1 cellular context compared by ENCODE assay signal in the genomic region with DNA sequence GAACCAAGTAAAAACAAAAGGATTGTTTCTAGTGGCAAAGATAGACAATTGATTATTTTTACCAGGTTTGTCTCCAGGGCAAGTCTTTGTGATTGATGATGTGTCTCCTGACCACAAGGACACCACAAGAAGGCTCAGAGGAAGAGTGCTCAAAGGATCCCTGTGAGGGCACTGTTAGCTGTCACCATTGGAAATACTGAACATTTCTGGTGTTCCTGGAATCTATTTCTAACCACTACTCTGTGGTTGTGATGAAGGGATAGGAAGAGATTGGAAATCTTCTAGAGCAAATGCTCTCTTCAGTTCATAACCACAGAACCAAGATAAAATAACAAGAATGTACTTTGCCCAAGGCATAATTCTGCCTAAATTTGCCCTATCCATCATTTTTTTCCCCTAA.
TF ChIP-seq lines count a peak whose summit lies in the region.

No MANE protein-coding gene starts in this region.

TF ChIP-seq in K562, 482 proteins besides CTCF, POLR2A, EP300 and RAD21:
- TF ChIP-seq MYC (IDR thresholded peaks at IDR 0.05; ENCODE audit: low read depth, low read length) = 0 out of 2 replicates have a peak, but pooled peaks have one; percentile 20
- TF ChIP-seq MYC (CRISPR knock-in tag; IDR thresholded peaks at IDR 0.05; ENCODE audit: borderline replicate concordance, low read depth) = no peak
- no peak for TF ChIP-seq RFX1 (IDR thresholded peaks at IDR 0.05)
- no peak for TF ChIP-seq ZNF253 (CRISPR knock-in tag; conservative IDR thresholded peaks at IDR 0.05)
- TF ChIP-seq, protein P1, sequence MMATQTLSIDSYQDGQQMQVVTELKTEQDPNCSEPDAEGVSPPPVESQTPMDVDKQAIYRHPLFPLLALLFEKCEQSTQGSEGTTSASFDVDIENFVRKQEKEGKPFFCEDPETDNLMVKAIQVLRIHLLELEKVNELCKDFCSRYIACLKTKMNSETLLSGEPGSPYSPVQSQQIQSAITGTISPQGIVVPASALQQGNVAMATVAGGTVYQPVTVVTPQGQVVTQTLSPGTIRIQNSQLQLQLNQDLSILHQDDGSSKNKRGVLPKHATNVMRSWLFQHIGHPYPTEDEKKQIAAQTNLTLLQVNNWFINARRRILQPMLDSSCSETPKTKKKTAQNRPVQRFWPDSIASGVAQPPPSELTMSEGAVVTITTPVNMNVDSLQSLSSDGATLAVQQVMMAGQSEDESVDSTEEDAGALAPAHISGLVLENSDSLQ (IDR thresholded peaks at IDR 0.05) = peak; percentile 62
- TF ChIP-seq PURB (CRISPR knock-in tag; IDR thresholded peaks at IDR 0.05; ENCODE audit: low read depth) = no peak
- TF ChIP-seq, protein P2, sequence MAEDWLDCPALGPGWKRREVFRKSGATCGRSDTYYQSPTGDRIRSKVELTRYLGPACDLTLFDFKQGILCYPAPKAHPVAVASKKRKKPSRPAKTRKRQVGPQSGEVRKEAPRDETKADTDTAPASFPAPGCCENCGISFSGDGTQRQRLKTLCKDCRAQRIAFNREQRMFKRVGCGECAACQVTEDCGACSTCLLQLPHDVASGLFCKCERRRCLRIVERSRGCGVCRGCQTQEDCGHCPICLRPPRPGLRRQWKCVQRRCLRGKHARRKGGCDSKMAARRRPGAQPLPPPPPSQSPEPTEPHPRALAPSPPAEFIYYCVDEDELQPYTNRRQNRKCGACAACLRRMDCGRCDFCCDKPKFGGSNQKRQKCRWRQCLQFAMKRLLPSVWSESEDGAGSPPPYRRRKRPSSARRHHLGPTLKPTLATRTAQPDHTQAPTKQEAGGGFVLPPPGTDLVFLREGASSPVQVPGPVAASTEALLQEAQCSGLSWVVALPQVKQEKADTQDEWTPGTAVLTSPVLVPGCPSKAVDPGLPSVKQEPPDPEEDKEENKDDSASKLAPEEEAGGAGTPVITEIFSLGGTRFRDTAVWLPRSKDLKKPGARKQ (CRISPR knock-in tag; IDR thresholded peaks at IDR 0.05) = no peak
- TF ChIP-seq ZNF785 (CRISPR knock-in tag; IDR thresholded peaks at IDR 0.05) = no peak
- TF ChIP-seq NR1H2 (CRISPR knock-in tag; IDR thresholded peaks at IDR 0.05) = no peak
- TF ChIP-seq SMARCB1 (IDR thresholded peaks at IDR 0.05; ENCODE audit: insufficient read length, low read depth) = no peak
- TF ChIP-seq, protein P3, sequence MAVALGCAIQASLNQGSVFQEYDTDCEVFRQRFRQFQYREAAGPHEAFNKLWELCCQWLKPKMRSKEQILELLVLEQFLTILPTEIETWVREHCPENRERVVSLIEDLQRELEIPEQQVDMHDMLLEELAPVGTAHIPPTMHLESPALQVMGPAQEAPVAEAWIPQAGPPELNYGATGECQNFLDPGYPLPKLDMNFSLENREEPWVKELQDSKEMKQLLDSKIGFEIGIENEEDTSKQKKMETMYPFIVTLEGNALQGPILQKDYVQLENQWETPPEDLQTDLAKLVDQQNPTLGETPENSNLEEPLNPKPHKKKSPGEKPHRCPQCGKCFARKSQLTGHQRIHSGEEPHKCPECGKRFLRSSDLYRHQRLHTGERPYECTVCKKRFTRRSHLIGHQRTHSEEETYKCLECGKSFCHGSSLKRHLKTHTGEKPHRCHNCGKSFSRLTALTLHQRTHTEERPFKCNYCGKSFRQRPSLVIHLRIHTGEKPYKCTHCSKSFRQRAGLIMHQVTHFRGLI (CRISPR knock-in tag; IDR thresholded peaks at IDR 0.05) = no peak
- TF ChIP-seq, protein P4, sequence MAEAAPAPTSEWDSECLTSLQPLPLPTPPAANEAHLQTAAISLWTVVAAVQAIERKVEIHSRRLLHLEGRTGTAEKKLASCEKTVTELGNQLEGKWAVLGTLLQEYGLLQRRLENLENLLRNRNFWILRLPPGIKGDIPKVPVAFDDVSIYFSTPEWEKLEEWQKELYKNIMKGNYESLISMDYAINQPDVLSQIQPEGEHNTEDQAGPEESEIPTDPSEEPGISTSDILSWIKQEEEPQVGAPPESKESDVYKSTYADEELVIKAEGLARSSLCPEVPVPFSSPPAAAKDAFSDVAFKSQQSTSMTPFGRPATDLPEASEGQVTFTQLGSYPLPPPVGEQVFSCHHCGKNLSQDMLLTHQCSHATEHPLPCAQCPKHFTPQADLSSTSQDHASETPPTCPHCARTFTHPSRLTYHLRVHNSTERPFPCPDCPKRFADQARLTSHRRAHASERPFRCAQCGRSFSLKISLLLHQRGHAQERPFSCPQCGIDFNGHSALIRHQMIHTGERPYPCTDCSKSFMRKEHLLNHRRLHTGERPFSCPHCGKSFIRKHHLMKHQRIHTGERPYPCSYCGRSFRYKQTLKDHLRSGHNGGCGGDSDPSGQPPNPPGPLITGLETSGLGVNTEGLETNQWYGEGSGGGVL (CRISPR knock-in tag; IDR thresholded peaks at IDR 0.05) = no peak
- no peak for TF ChIP-seq THRAP3 (IDR thresholded peaks at IDR 0.05; ENCODE audit: borderline replicate concordance)
- no peak for TF ChIP-seq SPI1 (IDR thresholded peaks at IDR 0.05; ENCODE audit: borderline replicate concordance, low read depth, low read length)
- no peak for TF ChIP-seq ZNF311 (CRISPR knock-in tag; IDR thresholded peaks at IDR 0.05)
- peak; percentile 90 for TF ChIP-seq MEIS2 (IDR thresholded peaks at IDR 0.05; ENCODE audit: partially characterized antibody)
- TF ChIP-seq IRF2 (CRISPR knock-in tag; IDR thresholded peaks at IDR 0.05) = no peak
- TF ChIP-seq SOX6 (IDR thresholded peaks at IDR 0.05) = peak; percentile 45; the same call in 1 of the 2 replicates
- peak; percentile 23; the same call in 1 of the 2 replicates for TF ChIP-seq RNF2 (IDR thresholded peaks at IDR 0.05)
- no peak for TF ChIP-seq SUPT5H (IDR thresholded peaks at IDR 0.05)
- no peak for TF ChIP-seq ZNF75A (CRISPR knock-in tag; IDR thresholded peaks at IDR 0.05)
- TF ChIP-seq ATF1 (CRISPR knock-in tag; IDR thresholded peaks at IDR 0.05) = no peak
- no peak for TF ChIP-seq ATF1 (tag; IDR thresholded peaks at IDR 0.05)
- TF ChIP-seq HIVEP1 (CRISPR knock-in tag; IDR thresholded peaks at IDR 0.05) = no peak
- TF ChIP-seq TEAD4 (IDR thresholded peaks at IDR 0.05; ENCODE audit: low read length) = peak; percentile 12; the same call in 1 of the 2 replicates
- no peak for TF ChIP-seq TEAD4 (CRISPR knock-in tag; IDR thresholded peaks at IDR 0.05; ENCODE audit: borderline replicate concordance)
- TF ChIP-seq TEAD1 (CRISPR knock-in tag; IDR thresholded peaks at IDR 0.05) = 0 out of 4 replicates have a peak, but pooled peaks of 1 of the 2 experiments have one; percentile 38
- TF ChIP-seq, protein P5, sequence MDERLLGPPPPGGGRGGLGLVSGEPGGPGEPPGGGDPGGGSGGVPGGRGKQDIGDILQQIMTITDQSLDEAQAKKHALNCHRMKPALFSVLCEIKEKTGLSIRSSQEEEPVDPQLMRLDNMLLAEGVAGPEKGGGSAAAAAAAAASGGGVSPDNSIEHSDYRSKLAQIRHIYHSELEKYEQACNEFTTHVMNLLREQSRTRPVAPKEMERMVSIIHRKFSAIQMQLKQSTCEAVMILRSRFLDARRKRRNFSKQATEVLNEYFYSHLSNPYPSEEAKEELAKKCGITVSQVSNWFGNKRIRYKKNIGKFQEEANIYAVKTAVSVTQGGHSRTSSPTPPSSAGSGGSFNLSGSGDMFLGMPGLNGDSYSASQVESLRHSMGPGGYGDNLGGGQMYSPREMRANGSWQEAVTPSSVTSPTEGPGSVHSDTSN (CRISPR knock-in tag; IDR thresholded peaks at IDR 0.05; ENCODE audit: low read depth) = no peak
- TF ChIP-seq, protein P5 (tag; conservative IDR thresholded peaks at IDR 0.05; ENCODE audit: low read depth) = peak; percentile 58
- no peak for TF ChIP-seq HSF4 (CRISPR knock-in tag; IDR thresholded peaks at IDR 0.05; ENCODE audit: borderline replicate concordance)
- TF ChIP-seq PHF21A (IDR thresholded peaks at IDR 0.05; ENCODE audit: borderline replicate concordance, low read depth) = no peak
- no peak for TF ChIP-seq RBFOX2 (IDR thresholded peaks at IDR 0.05; ENCODE audit: low read depth, low read length)
- TF ChIP-seq SMARCE1 (IDR thresholded peaks at IDR 0.05) = no peak
- TF ChIP-seq ZKSCAN8 (CRISPR knock-in tag; IDR thresholded peaks at IDR 0.05) = no peak
- TF ChIP-seq, protein P6, sequence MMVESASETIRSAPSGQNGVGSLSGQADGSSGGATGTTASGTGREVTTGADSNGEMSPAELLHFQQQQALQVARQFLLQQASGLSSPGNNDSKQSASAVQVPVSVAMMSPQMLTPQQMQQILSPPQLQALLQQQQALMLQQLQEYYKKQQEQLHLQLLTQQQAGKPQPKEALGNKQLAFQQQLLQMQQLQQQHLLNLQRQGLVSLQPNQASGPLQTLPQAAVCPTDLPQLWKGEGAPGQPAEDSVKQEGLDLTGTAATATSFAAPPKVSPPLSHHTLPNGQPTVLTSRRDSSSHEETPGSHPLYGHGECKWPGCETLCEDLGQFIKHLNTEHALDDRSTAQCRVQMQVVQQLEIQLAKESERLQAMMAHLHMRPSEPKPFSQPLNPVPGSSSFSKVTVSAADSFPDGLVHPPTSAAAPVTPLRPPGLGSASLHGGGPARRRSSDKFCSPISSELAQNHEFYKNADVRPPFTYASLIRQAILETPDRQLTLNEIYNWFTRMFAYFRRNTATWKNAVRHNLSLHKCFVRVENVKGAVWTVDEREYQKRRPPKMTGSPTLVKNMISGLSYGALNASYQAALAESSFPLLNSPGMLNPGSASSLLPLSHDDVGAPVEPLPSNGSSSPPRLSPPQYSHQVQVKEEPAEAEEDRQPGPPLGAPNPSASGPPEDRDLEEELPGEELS (CRISPR knock-in tag; IDR thresholded peaks at IDR 0.05; ENCODE audit: borderline replicate concordance) = no peak
- no peak for TF ChIP-seq FOXP1 (CRISPR knock-in tag; IDR thresholded peaks at IDR 0.05)
- TF ChIP-seq ESRRA (IDR thresholded peaks at IDR 0.05; ENCODE audit: borderline replicate concordance, low read depth) = peak; percentile 60; the same call in 1 of the 2 replicates
- TF ChIP-seq, protein P7, sequence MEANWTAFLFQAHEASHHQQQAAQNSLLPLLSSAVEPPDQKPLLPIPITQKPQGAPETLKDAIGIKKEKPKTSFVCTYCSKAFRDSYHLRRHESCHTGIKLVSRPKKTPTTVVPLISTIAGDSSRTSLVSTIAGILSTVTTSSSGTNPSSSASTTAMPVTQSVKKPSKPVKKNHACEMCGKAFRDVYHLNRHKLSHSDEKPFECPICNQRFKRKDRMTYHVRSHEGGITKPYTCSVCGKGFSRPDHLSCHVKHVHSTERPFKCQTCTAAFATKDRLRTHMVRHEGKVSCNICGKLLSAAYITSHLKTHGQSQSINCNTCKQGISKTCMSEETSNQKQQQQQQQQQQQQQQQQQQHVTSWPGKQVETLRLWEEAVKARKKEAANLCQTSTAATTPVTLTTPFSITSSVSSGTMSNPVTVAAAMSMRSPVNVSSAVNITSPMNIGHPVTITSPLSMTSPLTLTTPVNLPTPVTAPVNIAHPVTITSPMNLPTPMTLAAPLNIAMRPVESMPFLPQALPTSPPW (CRISPR knock-in tag; IDR thresholded peaks at IDR 0.05) = 0 out of 2 replicates have a peak, but pooled peaks have one; percentile 17
- TF ChIP-seq HLTF (IDR thresholded peaks at IDR 0.05) = no peak
- TF ChIP-seq, protein P8, sequence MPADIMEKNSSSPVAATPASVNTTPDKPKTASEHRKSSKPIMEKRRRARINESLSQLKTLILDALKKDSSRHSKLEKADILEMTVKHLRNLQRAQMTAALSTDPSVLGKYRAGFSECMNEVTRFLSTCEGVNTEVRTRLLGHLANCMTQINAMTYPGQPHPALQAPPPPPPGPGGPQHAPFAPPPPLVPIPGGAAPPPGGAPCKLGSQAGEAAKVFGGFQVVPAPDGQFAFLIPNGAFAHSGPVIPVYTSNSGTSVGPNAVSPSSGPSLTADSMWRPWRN (IDR thresholded peaks at IDR 0.05; ENCODE audit: low read depth) = 0 out of 2 replicates have a peak, but pooled peaks have one; percentile 48
- TF ChIP-seq ZNF184 (CRISPR knock-in tag; IDR thresholded peaks at IDR 0.05) = no peak
- TF ChIP-seq SREBF1 (IDR thresholded peaks at IDR 0.05; ENCODE audit: borderline replicate concordance, low read depth, low read length) = no peak
